ENCODE assay signal across 26 cellular contexts in genomic region chr1:172668097-172668496, GRCh38. TPM values are rescaled to one million over a fixed set of nuclear protein-coding genes. Genes with fewer than 3 reads are reported as not detected.
"Had no signal": no experiment of that assay in that cellular context is flagged by ENCODE, and none has a peak within 500 bp of the region (broad histone marks: within the 10 kb centered on the region; RNA-seq: fewer than 3 reads in every experiment).

No MANE protein-coding gene starts in this region.

- H3K27ac Mint-ChIP-seq: naive thymus-derived CD4-positive, alpha-beta T cell had no signal

- H3K4me3 ChIP-seq: coronary artery, dorsolateral prefrontal cortex, heart left ventricle, tibial artery, upper lobe of right lung, vagina had no signal

- H3K4me1 ChIP-seq: heart left ventricle, tibial artery, upper lobe of right lung, vagina had no signal

- H3K27me3 ChIP-seq: tibial artery, upper lobe of right lung, vagina had no signal

- H3K36me3 ChIP-seq: heart left ventricle, tibial artery, upper lobe of right lung, vagina had no signal

- H3K4me3 Mint-ChIP-seq: naive thymus-derived CD4-positive, alpha-beta T cell; neural crest cell had no signal

- FAIRE-seq: frontal cortex, islet of Langerhans, small intestine had no signal

- H3K27ac ChIP-seq: coronary artery, dorsolateral prefrontal cortex, heart left ventricle, tibial artery, upper lobe of right lung, vagina had no signal

- H3K9me3 ChIP-seq: heart left ventricle, tibial artery, upper lobe of right lung, vagina had no signal

- ATAC-seq: heart left ventricle; left lobe of liver; naive thymus-derived CD4-positive, alpha-beta T cell; upper lobe of right lung had no signal

- H3K4me1 Mint-ChIP-seq: neural crest cell had no signal

- DNase-seq: dorsolateral prefrontal cortex; effector CD8-positive, alpha-beta T cell; heart left ventricle; hippocampal formation; kidney glomerular epithelial cell; mammary epithelial cell; naive thymus-derived CD4-positive, alpha-beta T cell; posterior cingulate gyrus; small intestine; stimulated activated CD4-positive, alpha-beta T cell treated with anti-CD3 and anti-CD28 coated beads, Interleukin-12 subunit alpha, Interleukin-12 subunit beta, amount 100 ng/mL, for 4 hours; stimulated activated naive CD4-positive, alpha-beta T cell treated with Interleukin-2 at 50 U/mL for 16 hours; tibial artery; upper lobe of right lung had no signal

RNA-seq across cellular contexts. Expression of gene FASLG, which starts 9.2 kb away (rescaled TPM):
- total RNA-seq: fibroblast of lung, frontal cortex, glomerular endothelial cell, left lobe of liver, lower leg skin, mammary epithelial cell, mesenteric fat pad, neural crest cell, osteocyte, pulmonary artery endothelial cell, temporal lobe, vagina had no signal
- polyA plus RNA-seq: fibroblast of lung; heart left ventricle; mammary epithelial cell; naive thymus-derived CD4-positive, alpha-beta T cell had no signal
